ENCODE assay signal across 9 cellular contexts in the genomic region with DNA sequence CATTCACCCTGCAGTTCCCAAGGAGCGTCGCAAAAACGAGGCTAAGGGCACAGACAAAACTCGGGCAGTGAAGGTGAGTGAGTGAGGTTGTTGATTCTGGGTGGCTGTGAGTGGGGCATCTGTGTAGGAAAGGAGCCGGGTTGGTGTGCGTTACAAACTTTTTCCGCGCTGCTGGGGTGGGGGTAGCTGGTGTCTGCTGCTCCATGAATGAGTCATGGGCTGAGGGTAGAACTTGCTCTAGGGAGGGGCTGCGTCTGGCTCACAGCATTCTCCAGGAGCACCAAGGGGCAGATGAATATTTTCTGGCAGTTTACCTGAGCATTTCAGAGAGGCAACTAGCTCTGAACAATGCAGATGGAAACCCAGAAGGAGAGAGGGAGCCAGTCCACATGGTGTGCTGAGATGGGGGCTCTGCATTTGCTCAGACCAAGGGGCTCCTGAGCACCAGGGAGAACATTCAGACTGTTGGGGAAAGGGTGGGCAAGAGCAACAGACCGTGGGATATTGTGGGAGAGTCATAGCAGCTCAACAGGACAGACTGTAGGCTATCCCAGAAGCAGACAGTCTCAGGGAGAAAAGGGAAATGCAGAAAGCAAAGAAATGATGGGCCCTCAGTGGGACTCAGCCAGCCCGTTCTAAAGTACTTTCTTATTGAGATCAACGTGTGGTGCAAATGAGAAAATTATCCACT. TPM values are rescaled to one million over a fixed set of nuclear protein-coding genes. Genes with fewer than 3 reads are reported as not detected.
DNase-seq lines count a peak whose midpoint lies in the region; ATAC-seq, FAIRE-seq and TF ChIP-seq lines count a peak whose summit lies in the region.
"Had no signal": no experiment of that assay in that cellular context is flagged by ENCODE, and none has a peak within 500 bp of the region (broad histone marks: within the 10 kb centered on the region; RNA-seq: fewer than 3 reads in every experiment).

No MANE protein-coding gene starts in this region.

- intact Hi-C loops in OCI-LY7 (cut with micrococcal nuclease; ENCODE audit: unreplicated experiment), result no loop called here

- CTCF ChIA-PET in RWPE1 (lab: Yijun Ruan, JAX), result no interaction called here
- CTCF ChIA-PET in OCI-LY7 (lab: Charles Lee; ENCODE audit: unreplicated experiment), result no interaction called here

- no peak overlapping the region for H3K4me3 ChIP-seq in OCI-LY7 (ENCODE audit: low read depth, low read length, poor library complexity, severe bottlenecking)

- H2AFZ ChIP-seq in OCI-LY7 (ENCODE audit: low read length), result no peak overlapping the region

- no peaks in the 10 kb centered on the region for H3K9me2 ChIP-seq in OCI-LY7 (ENCODE audit: insufficient read depth, low read length)

- H4K20me1 ChIP-seq in OCI-LY7 (ENCODE audit: insufficient read depth, low read length), result no peaks in the 10 kb centered on the region

- DNase-seq in GM12891 (ENCODE audit: insufficient read length, low spot score) (no peak), RWPE1 (ENCODE audit: low spot score) (peak; percentile 56), OCI-LY7 (ENCODE audit: low spot score) (no peak), erythroblast (lab: John Stamatoyannopoulos, UW) (no peak), NCI-H1436 treated with DMSO at 0.1 percent for 48 hours (lab: John Stamatoyannopoulos, UW) (no peak), hippocampal formation (lab: John Stamatoyannopoulos, UW) (no peak)
- peak; percentile 31 to 38 (median 37) for DNase-seq in stimulated activated CD4-positive, alpha-beta T cell treated with anti-CD3 and anti-CD28 coated beads, Interleukin-12 subunit alpha, Interleukin-12 subunit beta, amount 100 ng/mL, for 48 hours (ENCODE audit: low read depth in 2 of 3, low spot score in 1 of 3)
- DNase-seq: effector memory CD8-positive, alpha-beta T cell had no signal

- H3K27ac ChIP-seq in RWPE1 (peak overlapping the region; percentile 50), OCI-LY7 (ENCODE audit: low read depth, low read length, poor library complexity, severe bottlenecking) (no peak overlapping the region)

- no peak overlapping the region for H3K4me2 ChIP-seq in OCI-LY7 (ENCODE audit: low read length)

- no peaks in the 10 kb centered on the region for H3K36me3 ChIP-seq in OCI-LY7 (ENCODE audit: insufficient read depth, low read length)

- TF ChIP-seq CTCF in RWPE1 (conservative IDR thresholded peaks at IDR 0.05; ENCODE audit: low read depth), result no peak
- TF ChIP-seq CTCF in OCI-LY7 (conservative IDR thresholded peaks at IDR 0.05; ENCODE audit: low read length), result no peak

- no peaks in the 10 kb centered on the region for H3K79me2 ChIP-seq in OCI-LY7 (ENCODE audit: insufficient read depth, low read depth, low read length)

- no TSS peak for BruUV-seq in OCI-LY7 (replicated peaks; lab: Mats Ljungman, UMichigan)

- POLR2A ChIA-PET in RWPE1 (lab: Yijun Ruan, JAX; ENCODE audit: low non-redundant PET), result no interaction called here
- POLR2A ChIA-PET in OCI-LY7 (lab: Charles Lee), result no interaction called here

- no peaks in the 10 kb centered on the region for H3K4me1 ChIP-seq in OCI-LY7 (ENCODE audit: insufficient read depth, low read length, poor library complexity, severe bottlenecking)

- peak; percentile 86 for ATAC-seq in esophagus mucosa
- ATAC-seq: effector memory CD8-positive, alpha-beta T cell had no signal

- FAIRE-seq in GM12891 (lab: Jason Lieb, UNC), result peak; percentile 9

- no peaks in the 10 kb centered on the region for H3K9me3 ChIP-seq in OCI-LY7 (ENCODE audit: low read length)

- TF ChIP-seq POLR2A in GM12891 (IDR thresholded peaks at IDR 0.05; ENCODE audit: low read depth, low read length) (no peak), erythroblast (IDR thresholded peaks at IDR 0.05; ENCODE audit: low read length) (no peak)

TF ChIP-seq in GM12891, 5 proteins besides CTCF, POLR2A, EP300 and RAD21:
- TF ChIP-seq POLR2AphosphoS5 (IDR thresholded peaks at IDR 0.05; ENCODE audit: low read depth, low read length) (no peak), SPI1 (IDR thresholded peaks at IDR 0.05; ENCODE audit: low read depth, low read length) (no peak), TAF1 (IDR thresholded peaks at IDR 0.05; ENCODE audit: low read depth, low read length) (no peak), PAX5 (IDR thresholded peaks at IDR 0.05; ENCODE audit: insufficient read depth, low read length, severe bottlenecking) (no peak), POU2F2 (IDR thresholded peaks at IDR 0.05; ENCODE audit: low read depth, low read length) (no peak)

RNA-seq across cellular contexts. Expression of a gene that starts 18.8 kb away (rescaled TPM):
- polyA plus RNA-seq in GM12891 (2012; ENCODE audit: low read depth, missing spikeins), result not detected
- total RNA-seq in esophagus mucosa, result not detected
- not detected in 2 replicates for total RNA-seq in OCI-LY7 (2014; rRNA removed; shearing (Covaris generic))
- not detected in 2 replicates for total RNA-seq in OCI-LY7 (2022)

RNA-seq across cellular contexts. Expression of a gene that starts 29.5 kb away (rescaled TPM):
- polyA plus RNA-seq in GM12891 (2012; ENCODE audit: low read depth, missing spikeins), result 4.8 TPM
- total RNA-seq in esophagus mucosa (47.0 TPM), OCI-LY7 (2022) (not detected in 2 replicates)
- not detected in 2 replicates for total RNA-seq in OCI-LY7 (2014; rRNA removed; shearing (Covaris generic))

Comparison
In these comparisons a context has a peak if more than half of its experiments do, and no peak if none do; other contexts are left out.
1. DNase-seq: peak in RWPE1 (single experiment) and stimulated activated CD4-positive, alpha-beta T cell treated with anti-CD3 and anti-CD28 coated beads, Interleukin-12 subunit alpha, Interleukin-12 subunit beta, amount 100 ng/mL, for 48 hours (3 of 3); none in GM12891 (single experiment), OCI-LY7 (single experiment), erythroblast (0 of 2), NCI-H1436 treated with DMSO at 0.1 percent for 48 hours (single experiment) and hippocampal formation (0 of 2).
2. RNA of a gene that starts 29.5 kb away (total RNA-seq): 47.0 TPM in esophagus mucosa (single experiment); not detected in OCI-LY7; every median in the first group is over 10 times any median in the second.